Comparison of ENCODE assay signal across 1 cellular context in the genomic region with DNA sequence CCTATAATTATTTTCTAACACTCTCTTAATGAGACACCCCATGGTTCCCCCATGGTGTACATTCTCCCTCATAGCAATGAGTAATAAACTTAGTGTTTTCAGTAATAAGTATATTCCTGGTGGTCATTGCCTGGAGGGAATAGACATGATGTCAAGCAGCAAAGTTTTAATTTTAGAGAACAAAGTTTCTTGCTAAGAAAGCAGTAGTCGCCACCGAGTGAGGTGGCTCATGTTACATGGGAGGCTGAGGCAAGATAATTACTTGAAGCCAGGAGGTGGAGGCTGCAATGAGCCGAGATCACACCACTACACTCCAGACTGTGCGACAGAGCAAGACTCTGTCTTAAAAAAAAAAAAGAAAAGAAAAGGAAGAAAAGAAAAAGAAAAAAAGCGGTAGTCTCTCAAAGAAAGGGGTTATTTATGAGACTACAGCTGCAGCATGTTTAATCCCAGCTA.
TF ChIP-seq lines count a peak whose summit lies in the region.

No MANE protein-coding gene starts in this region.

TF ChIP-seq in K562, 482 proteins besides CTCF, POLR2A, EP300 and RAD21 (continued from another document and continues in another):
- TF ChIP-seq RFX1 (IDR thresholded peaks at IDR 0.05) (no peak), NCOR1 (IDR thresholded peaks at IDR 0.05) (no peak), MTA1 (IDR thresholded peaks at IDR 0.05; ENCODE audit: borderline replicate concordance) (peak; percentile 23; the same call in 1 of the 2 replicates), ZFP36 (IDR thresholded peaks at IDR 0.05; ENCODE audit: low read depth, low read length, partially characterized antibody) (peak; percentile 74), ZNF668 (CRISPR knock-in tag; IDR thresholded peaks at IDR 0.05) (peak; percentile 15; the same call in 1 of the 2 replicates), ZNF384 (IDR thresholded peaks at IDR 0.05; ENCODE audit: low read depth, low read length) (0 out of 2 replicates have a peak, but pooled peaks have one; percentile 46), SAFB (IDR thresholded peaks at IDR 0.05; ENCODE audit: borderline replicate concordance, low read depth, low read length) (no peak), LARP7 (IDR thresholded peaks at IDR 0.05) (peak; percentile 55; the same call in 1 of the 2 replicates), ZNF584 (CRISPR knock-in tag; IDR thresholded peaks at IDR 0.05; ENCODE audit: low read depth) (no peak), ZNF76 (CRISPR knock-in tag; IDR thresholded peaks at IDR 0.05; ENCODE audit: borderline replicate concordance) (no peak), ARNT (IDR thresholded peaks at IDR 0.05) (peak in 1 of 2 experiments; percentile 72; a peak in 1 of 4 replicates), EP400 (IDR thresholded peaks at IDR 0.05) (peak; percentile 46), GABPB2 (CRISPR knock-in tag; conservative IDR thresholded peaks at IDR 0.05) (no peak), NR2C1 (IDR thresholded peaks at IDR 0.05) (no peak), NR2C1 (tag; IDR thresholded peaks at IDR 0.05) (no peak), ATF1 (CRISPR knock-in tag; IDR thresholded peaks at IDR 0.05) (no peak), ATF1 (tag; IDR thresholded peaks at IDR 0.05) (0 out of 2 replicates have a peak, but pooled peaks have one; percentile 17), ZNF224 (CRISPR knock-in tag; IDR thresholded peaks at IDR 0.05) (0 out of 2 replicates have a peak, but pooled peaks have one; percentile 22), RBBP5 (IDR thresholded peaks at IDR 0.05; ENCODE audit: borderline replicate concordance, insufficient read depth, low read length, poor library complexity, severe bottlenecking) (peak; percentile 25), NFRKB (IDR thresholded peaks at IDR 0.05; ENCODE audit: low read depth) (peak; percentile 70; the same call in 1 of the 2 replicates), JUN (IDR thresholded peaks at IDR 0.05; ENCODE audit: borderline replicate concordance, low read depth, low read length) (no peak), JUN (CRISPR knock-in tag; IDR thresholded peaks at IDR 0.05; ENCODE audit: borderline replicate concordance) (no peak), NBN (IDR thresholded peaks at IDR 0.05; ENCODE audit: low read depth) (peak; percentile 85)
- TF ChIP-seq, protein P1, sequence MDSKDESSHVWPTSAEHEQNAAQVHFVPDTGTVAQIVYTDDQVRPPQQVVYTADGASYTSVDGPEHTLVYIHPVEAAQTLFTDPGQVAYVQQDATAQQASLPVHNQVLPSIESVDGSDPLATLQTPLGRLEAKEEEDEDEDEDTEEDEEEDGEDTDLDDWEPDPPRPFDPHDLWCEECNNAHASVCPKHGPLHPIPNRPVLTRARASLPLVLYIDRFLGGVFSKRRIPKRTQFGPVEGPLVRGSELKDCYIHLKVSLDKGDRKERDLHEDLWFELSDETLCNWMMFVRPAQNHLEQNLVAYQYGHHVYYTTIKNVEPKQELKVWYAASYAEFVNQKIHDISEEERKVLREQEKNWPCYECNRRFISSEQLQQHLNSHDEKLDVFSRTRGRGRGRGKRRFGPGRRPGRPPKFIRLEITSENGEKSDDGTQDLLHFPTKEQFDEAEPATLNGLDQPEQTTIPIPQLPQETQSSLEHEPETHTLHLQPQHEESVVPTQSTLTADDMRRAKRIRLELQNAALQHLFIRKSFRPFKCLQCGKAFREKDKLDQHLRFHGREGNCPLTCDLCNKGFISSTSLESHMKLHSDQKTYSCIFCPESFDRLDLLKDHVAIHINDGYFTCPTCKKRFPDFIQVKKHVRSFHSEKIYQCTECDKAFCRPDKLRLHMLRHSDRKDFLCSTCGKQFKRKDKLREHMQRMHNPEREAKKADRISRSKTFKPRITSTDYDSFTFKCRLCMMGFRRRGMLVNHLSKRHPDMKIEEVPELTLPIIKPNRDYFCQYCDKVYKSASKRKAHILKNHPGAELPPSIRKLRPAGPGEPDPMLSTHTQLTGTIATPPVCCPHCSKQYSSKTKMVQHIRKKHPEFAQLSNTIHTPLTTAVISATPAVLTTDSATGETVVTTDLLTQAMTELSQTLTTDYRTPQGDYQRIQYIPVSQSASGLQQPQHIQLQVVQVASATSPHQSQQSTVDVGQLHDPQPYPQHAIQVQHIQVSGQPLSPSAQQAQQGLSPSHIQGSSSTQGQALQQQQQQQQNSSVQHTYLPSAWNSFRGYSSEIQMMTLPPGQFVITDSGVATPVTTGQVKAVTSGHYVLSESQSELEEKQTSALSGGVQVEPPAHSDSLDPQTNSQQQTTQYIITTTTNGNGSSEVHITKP (IDR thresholded peaks at IDR 0.05; ENCODE audit: partially characterized antibody), result peak; percentile 57
- TF ChIP-seq, protein P2, sequence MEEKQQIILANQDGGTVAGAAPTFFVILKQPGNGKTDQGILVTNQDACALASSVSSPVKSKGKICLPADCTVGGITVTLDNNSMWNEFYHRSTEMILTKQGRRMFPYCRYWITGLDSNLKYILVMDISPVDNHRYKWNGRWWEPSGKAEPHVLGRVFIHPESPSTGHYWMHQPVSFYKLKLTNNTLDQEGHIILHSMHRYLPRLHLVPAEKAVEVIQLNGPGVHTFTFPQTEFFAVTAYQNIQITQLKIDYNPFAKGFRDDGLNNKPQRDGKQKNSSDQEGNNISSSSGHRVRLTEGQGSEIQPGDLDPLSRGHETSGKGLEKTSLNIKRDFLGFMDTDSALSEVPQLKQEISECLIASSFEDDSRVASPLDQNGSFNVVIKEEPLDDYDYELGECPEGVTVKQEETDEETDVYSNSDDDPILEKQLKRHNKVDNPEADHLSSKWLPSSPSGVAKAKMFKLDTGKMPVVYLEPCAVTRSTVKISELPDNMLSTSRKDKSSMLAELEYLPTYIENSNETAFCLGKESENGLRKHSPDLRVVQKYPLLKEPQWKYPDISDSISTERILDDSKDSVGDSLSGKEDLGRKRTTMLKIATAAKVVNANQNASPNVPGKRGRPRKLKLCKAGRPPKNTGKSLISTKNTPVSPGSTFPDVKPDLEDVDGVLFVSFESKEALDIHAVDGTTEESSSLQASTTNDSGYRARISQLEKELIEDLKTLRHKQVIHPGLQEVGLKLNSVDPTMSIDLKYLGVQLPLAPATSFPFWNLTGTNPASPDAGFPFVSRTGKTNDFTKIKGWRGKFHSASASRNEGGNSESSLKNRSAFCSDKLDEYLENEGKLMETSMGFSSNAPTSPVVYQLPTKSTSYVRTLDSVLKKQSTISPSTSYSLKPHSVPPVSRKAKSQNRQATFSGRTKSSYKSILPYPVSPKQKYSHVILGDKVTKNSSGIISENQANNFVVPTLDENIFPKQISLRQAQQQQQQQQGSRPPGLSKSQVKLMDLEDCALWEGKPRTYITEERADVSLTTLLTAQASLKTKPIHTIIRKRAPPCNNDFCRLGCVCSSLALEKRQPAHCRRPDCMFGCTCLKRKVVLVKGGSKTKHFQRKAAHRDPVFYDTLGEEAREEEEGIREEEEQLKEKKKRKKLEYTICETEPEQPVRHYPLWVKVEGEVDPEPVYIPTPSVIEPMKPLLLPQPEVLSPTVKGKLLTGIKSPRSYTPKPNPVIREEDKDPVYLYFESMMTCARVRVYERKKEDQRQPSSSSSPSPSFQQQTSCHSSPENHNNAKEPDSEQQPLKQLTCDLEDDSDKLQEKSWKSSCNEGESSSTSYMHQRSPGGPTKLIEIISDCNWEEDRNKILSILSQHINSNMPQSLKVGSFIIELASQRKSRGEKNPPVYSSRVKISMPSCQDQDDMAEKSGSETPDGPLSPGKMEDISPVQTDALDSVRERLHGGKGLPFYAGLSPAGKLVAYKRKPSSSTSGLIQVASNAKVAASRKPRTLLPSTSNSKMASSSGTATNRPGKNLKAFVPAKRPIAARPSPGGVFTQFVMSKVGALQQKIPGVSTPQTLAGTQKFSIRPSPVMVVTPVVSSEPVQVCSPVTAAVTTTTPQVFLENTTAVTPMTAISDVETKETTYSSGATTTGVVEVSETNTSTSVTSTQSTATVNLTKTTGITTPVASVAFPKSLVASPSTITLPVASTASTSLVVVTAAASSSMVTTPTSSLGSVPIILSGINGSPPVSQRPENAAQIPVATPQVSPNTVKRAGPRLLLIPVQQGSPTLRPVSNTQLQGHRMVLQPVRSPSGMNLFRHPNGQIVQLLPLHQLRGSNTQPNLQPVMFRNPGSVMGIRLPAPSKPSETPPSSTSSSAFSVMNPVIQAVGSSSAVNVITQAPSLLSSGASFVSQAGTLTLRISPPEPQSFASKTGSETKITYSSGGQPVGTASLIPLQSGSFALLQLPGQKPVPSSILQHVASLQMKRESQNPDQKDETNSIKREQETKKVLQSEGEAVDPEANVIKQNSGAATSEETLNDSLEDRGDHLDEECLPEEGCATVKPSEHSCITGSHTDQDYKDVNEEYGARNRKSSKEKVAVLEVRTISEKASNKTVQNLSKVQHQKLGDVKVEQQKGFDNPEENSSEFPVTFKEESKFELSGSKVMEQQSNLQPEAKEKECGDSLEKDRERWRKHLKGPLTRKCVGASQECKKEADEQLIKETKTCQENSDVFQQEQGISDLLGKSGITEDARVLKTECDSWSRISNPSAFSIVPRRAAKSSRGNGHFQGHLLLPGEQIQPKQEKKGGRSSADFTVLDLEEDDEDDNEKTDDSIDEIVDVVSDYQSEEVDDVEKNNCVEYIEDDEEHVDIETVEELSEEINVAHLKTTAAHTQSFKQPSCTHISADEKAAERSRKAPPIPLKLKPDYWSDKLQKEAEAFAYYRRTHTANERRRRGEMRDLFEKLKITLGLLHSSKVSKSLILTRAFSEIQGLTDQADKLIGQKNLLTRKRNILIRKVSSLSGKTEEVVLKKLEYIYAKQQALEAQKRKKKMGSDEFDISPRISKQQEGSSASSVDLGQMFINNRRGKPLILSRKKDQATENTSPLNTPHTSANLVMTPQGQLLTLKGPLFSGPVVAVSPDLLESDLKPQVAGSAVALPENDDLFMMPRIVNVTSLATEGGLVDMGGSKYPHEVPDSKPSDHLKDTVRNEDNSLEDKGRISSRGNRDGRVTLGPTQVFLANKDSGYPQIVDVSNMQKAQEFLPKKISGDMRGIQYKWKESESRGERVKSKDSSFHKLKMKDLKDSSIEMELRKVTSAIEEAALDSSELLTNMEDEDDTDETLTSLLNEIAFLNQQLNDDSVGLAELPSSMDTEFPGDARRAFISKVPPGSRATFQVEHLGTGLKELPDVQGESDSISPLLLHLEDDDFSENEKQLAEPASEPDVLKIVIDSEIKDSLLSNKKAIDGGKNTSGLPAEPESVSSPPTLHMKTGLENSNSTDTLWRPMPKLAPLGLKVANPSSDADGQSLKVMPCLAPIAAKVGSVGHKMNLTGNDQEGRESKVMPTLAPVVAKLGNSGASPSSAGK (IDR thresholded peaks at IDR 0.05), result peak; percentile 83
- TF ChIP-seq, protein P3, sequence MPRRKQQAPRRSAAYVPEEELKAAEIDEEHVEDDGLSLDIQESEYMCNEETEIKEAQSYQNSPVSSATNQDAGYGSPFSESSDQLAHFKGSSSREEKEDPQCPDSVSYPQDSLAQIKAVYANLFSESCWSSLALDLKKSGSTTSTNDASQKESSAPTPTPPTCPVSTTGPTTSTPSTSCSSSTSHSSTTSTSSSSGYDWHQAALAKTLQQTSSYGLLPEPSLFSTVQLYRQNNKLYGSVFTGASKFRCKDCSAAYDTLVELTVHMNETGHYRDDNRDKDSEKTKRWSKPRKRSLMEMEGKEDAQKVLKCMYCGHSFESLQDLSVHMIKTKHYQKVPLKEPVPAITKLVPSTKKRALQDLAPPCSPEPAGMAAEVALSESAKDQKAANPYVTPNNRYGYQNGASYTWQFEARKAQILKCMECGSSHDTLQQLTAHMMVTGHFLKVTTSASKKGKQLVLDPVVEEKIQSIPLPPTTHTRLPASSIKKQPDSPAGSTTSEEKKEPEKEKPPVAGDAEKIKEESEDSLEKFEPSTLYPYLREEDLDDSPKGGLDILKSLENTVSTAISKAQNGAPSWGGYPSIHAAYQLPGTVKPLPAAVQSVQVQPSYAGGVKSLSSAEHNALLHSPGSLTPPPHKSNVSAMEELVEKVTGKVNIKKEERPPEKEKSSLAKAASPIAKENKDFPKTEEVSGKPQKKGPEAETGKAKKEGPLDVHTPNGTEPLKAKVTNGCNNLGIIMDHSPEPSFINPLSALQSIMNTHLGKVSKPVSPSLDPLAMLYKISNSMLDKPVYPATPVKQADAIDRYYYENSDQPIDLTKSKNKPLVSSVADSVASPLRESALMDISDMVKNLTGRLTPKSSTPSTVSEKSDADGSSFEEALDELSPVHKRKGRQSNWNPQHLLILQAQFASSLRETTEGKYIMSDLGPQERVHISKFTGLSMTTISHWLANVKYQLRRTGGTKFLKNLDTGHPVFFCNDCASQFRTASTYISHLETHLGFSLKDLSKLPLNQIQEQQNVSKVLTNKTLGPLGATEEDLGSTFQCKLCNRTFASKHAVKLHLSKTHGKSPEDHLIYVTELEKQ (CRISPR knock-in tag; IDR thresholded peaks at IDR 0.05), result no peak
- TF ChIP-seq, protein P4, sequence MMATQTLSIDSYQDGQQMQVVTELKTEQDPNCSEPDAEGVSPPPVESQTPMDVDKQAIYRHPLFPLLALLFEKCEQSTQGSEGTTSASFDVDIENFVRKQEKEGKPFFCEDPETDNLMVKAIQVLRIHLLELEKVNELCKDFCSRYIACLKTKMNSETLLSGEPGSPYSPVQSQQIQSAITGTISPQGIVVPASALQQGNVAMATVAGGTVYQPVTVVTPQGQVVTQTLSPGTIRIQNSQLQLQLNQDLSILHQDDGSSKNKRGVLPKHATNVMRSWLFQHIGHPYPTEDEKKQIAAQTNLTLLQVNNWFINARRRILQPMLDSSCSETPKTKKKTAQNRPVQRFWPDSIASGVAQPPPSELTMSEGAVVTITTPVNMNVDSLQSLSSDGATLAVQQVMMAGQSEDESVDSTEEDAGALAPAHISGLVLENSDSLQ (IDR thresholded peaks at IDR 0.05), result 0 out of 2 replicates have a peak, but pooled peaks have one; percentile 2
- TF ChIP-seq, protein P5, sequence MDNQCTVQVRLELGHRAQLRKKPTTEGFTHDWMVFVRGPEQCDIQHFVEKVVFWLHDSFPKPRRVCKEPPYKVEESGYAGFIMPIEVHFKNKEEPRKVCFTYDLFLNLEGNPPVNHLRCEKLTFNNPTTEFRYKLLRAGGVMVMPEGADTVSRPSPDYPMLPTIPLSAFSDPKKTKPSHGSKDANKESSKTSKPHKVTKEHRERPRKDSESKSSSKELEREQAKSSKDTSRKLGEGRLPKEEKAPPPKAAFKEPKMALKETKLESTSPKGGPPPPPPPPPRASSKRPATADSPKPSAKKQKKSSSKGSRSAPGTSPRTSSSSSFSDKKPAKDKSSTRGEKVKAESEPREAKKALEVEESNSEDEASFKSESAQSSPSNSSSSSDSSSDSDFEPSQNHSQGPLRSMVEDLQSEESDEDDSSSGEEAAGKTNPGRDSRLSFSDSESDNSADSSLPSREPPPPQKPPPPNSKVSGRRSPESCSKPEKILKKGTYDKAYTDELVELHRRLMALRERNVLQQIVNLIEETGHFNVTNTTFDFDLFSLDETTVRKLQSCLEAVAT (IDR thresholded peaks at IDR 0.05), result peak; percentile 46 to 70; a peak in 1 of 4 replicates
- TF ChIP-seq, protein P6, sequence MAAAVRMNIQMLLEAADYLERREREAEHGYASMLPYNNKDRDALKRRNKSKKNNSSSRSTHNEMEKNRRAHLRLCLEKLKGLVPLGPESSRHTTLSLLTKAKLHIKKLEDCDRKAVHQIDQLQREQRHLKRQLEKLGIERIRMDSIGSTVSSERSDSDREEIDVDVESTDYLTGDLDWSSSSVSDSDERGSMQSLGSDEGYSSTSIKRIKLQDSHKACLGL (CRISPR knock-in tag; IDR thresholded peaks at IDR 0.05; ENCODE audit: borderline replicate concordance, poor library complexity, severe bottlenecking), result no peak
